Comparison of ENCODE assay signal across 10 cellular contexts in the genomic region with DNA sequence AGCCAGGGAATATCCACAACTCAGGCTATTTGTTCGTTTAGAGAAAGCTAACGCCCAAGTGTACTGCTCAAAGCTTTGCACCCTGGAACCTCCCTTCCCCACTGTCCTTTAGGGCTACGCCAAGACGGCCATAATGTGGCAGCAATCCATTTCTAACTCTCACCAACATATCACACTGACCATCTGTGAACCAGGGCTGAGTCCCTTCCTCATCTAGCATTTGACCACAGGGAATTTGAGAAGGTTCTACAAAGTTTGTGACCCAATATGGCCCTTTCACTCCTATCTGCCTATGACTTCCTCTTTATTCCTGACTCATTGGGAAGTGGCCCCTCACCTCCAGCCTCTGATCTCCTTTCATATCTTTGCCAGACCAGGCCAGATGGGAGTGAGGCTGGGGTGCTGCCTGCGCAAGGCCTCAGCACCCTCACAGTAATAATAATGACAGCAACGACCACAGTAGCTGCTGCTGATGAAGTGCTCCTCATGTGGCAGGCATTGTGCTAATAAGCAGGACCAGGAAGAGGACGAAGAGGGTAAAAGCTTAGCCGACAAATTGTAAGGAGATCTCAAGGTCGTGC. TPM values are rescaled to one million over a fixed set of nuclear protein-coding genes. Genes with fewer than 3 reads are reported as not detected.
A peak's percentile ranks its signal among the peaks of the same experiment; 100 is the strongest.
DNase-seq lines count a peak whose midpoint lies in the region; ATAC-seq and TF ChIP-seq lines count a peak whose summit lies in the region.
"Had no signal": no experiment of that assay in that cellular context is flagged by ENCODE, and none has a peak within 500 bp of the region (broad histone marks: within the 10 kb centered on the region; RNA-seq: fewer than 3 reads in every experiment).

No MANE protein-coding gene starts in this region.

- no peaks in the 10 kb centered on the region for H3K27me3 ChIP-seq in PC-9 (ENCODE audit: insufficient read depth, low read depth)

- H3K79me2 ChIP-seq in PC-9 (ENCODE audit: low read depth) = no peaks in the 10 kb centered on the region

- TF ChIP-seq POLR2A in NB4 (IDR thresholded peaks at IDR 0.05; ENCODE audit: extremely low read depth, insufficient read length) = no peak

- no peaks in the 10 kb centered on the region for H3K36me3 ChIP-seq in PC-9 (ENCODE audit: low read depth)
- H3K36me3 ChIP-seq: HAP-1 had no signal

- peaks cover 27% of the 10 kb centered on the region for H3K4me1 Mint-ChIP-seq in activated naive CD8-positive, alpha-beta T cell treated with anti-CD3 and anti-CD28 coated beads, Interleukin-2, amount 10 ng/mL, durations not matched to agents 7 days and 5 days
- peaks cover 25% of the 10 kb centered on the region for H3K4me1 Mint-ChIP-seq in activated naive CD8-positive, alpha-beta T cell treated with anti-CD3 and anti-CD28 coated beads, Interleukin-2, amount 50 U/mL, for 24 hours
- H3K4me1 Mint-ChIP-seq in memory B cell = peaks cover 10% of the 10 kb centered on the region

- no peaks in the 10 kb centered on the region for H3K9me2 ChIP-seq in PC-9 (ENCODE audit: insufficient read depth)

- no peak for DNase-seq in activated naive CD8-positive, alpha-beta T cell treated with anti-CD3 and anti-CD28 coated beads, Interleukin-2, amount 10 ng/mL, durations not matched to agents 7 days and 5 days
- DNase-seq in activated naive CD8-positive, alpha-beta T cell treated with anti-CD3 and anti-CD28 coated beads, Interleukin-2, amount 50 U/mL, for 24 hours = no peak
- DNase-seq in NB4 (ENCODE audit: low read depth) (peak; percentile 69), UCSD-AML1 (lab: John Stamatoyannopoulos, UW; ENCODE audit: unreplicated experiment) (peak; percentile 34), memory B cell (ENCODE audit: low spot score in 2 of 2) (no peak), PC-9 (no peak)
- DNase-seq in activated naive CD4-positive, alpha-beta T cell treated with Interleukin-2 at 50 U/mL for 16 hours = no peak
- DNase-seq: NCI-H2171 had no signal

- POLR2A ChIA-PET in activated naive CD8-positive, alpha-beta T cell treated with anti-CD3 and anti-CD28 coated beads, Interleukin-2, amount 10 ng/mL, durations not matched to agents 7 days and 5 days (lab: Charles Lee) = interaction anchor here (1.0 to 2.5 kb wide), 7 partner anchors 8 to 269 kb away, joined by 3 to 11 read pairs (median 6); a partner anchor contains a TSS
- POLR2A ChIA-PET in PC-9 (lab: Charles Lee; ENCODE audit: unreplicated experiment) = interaction anchor here (1.0 kb wide), 1 partner anchor 188 kb away, joined by 3 read pairs; no protein-coding TSS in a partner anchor

- peak overlapping the region; percentile 48 for H3K27ac Mint-ChIP-seq in activated naive CD8-positive, alpha-beta T cell treated with anti-CD3 and anti-CD28 coated beads, Interleukin-2, amount 10 ng/mL, durations not matched to agents 7 days and 5 days
- H3K27ac Mint-ChIP-seq in activated naive CD8-positive, alpha-beta T cell treated with anti-CD3 and anti-CD28 coated beads, Interleukin-2, amount 50 U/mL, for 24 hours = no peak overlapping the region
- H3K27ac Mint-ChIP-seq in memory B cell = no peak overlapping the region

- H3K4me3 ChIP-seq in NB4 (ENCODE audit: low read depth, low read length) (no peak overlapping the region), PC-9 (no peak overlapping the region)

- CTCF ChIA-PET in PC-9 (lab: Charles Lee) = interaction anchor here (0.6 to 2.5 kb wide), 7 partner anchors 19 to 302 kb away, joined by 3 to 26 read pairs (median 5); a partner anchor contains a TSS

- no peak overlapping the region for H3K4me3 Mint-ChIP-seq in activated naive CD8-positive, alpha-beta T cell treated with anti-CD3 and anti-CD28 coated beads, Interleukin-2, amount 10 ng/mL, durations not matched to agents 7 days and 5 days
- H3K4me3 Mint-ChIP-seq in activated naive CD8-positive, alpha-beta T cell treated with anti-CD3 and anti-CD28 coated beads, Interleukin-2, amount 50 U/mL, for 24 hours = no peak overlapping the region
- H3K4me3 Mint-ChIP-seq in memory B cell = peak overlapping the region; percentile 14

- H3K9me3 ChIP-seq in PC-9 (ENCODE audit: insufficient read depth, low read depth) = no peaks in the 10 kb centered on the region
- H3K9me3 ChIP-seq: HAP-1 had no signal

- peaks cover 15% of the 10 kb centered on the region for H3K27me3 Mint-ChIP-seq in activated naive CD8-positive, alpha-beta T cell treated with anti-CD3 and anti-CD28 coated beads, Interleukin-2, amount 10 ng/mL, durations not matched to agents 7 days and 5 days
- H3K27me3 Mint-ChIP-seq in activated naive CD8-positive, alpha-beta T cell treated with anti-CD3 and anti-CD28 coated beads, Interleukin-2, amount 50 U/mL, for 24 hours = peaks cover 3% of the 10 kb centered on the region
- H3K27me3 Mint-ChIP-seq in memory B cell = peaks cover 25% of the 10 kb centered on the region

- no peaks in the 10 kb centered on the region for H3K9me3 Mint-ChIP-seq in activated naive CD8-positive, alpha-beta T cell treated with anti-CD3 and anti-CD28 coated beads, Interleukin-2, amount 10 ng/mL, durations not matched to agents 7 days and 5 days
- H3K9me3 Mint-ChIP-seq in activated naive CD8-positive, alpha-beta T cell treated with anti-CD3 and anti-CD28 coated beads, Interleukin-2, amount 50 U/mL, for 24 hours = no peaks in the 10 kb centered on the region
- H3K9me3 Mint-ChIP-seq in memory B cell = no peaks in the 10 kb centered on the region

- H3K27ac ChIP-seq in PC-9 = no peak overlapping the region

- H4K20me1 ChIP-seq in PC-9 (ENCODE audit: insufficient read depth) = no peaks in the 10 kb centered on the region

- intact Hi-C loops in PC-9 (cut with micrococcal nuclease; ENCODE audit: unreplicated experiment) = no loop called here

- H2AFZ ChIP-seq in PC-9 = no peak overlapping the region

- H3F3A ChIP-seq in PC-9 (ENCODE audit: insufficient read depth, low read depth) = peaks cover 26% of the 10 kb centered on the region

- BruUV-seq in PC-9 (replicated peaks; lab: Mats Ljungman, UMichigan) = no TSS peak

- no peaks in the 10 kb centered on the region for H3K36me3 Mint-ChIP-seq in activated naive CD8-positive, alpha-beta T cell treated with anti-CD3 and anti-CD28 coated beads, Interleukin-2, amount 10 ng/mL, durations not matched to agents 7 days and 5 days
- no peaks in the 10 kb centered on the region for H3K36me3 Mint-ChIP-seq in activated naive CD8-positive, alpha-beta T cell treated with anti-CD3 and anti-CD28 coated beads, Interleukin-2, amount 50 U/mL, for 24 hours (ENCODE audit: low read depth)
- no peaks in the 10 kb centered on the region for H3K36me3 Mint-ChIP-seq in memory B cell

- peaks cover 42% of the 10 kb centered on the region for H3K4me1 ChIP-seq in PC-9 (replicated peaks; ENCODE audit: insufficient read depth)

- ATAC-seq in activated naive CD8-positive, alpha-beta T cell treated with anti-CD3 and anti-CD28 coated beads, Interleukin-2, amount 10 ng/mL, durations not matched to agents 7 days and 5 days (ENCODE audit: low read depth) = no peak
- ATAC-seq in activated naive CD8-positive, alpha-beta T cell treated with anti-CD3 and anti-CD28 coated beads, Interleukin-2, amount 50 U/mL, for 24 hours = no peak
- ATAC-seq in memory B cell (ENCODE audit: low read depth) (no peak), GM19463 (IDR thresholded peaks at IDR 0.05; ENCODE audit: unreplicated experiment) (no peak)

- no peak overlapping the region; the same call in 1 of the 2 replicates for H3K4me2 ChIP-seq in PC-9

- TF ChIP-seq CTCF in NB4 (IDR thresholded peaks at IDR 0.05; ENCODE audit: low read depth, low read length) = no peak
- no peak for TF ChIP-seq CTCF in PC-9 (conservative IDR thresholded peaks at IDR 0.05)

RNA-seq across cellular contexts. Expression of a gene that starts 9.3 kb away (rescaled TPM):
- total RNA-seq in activated naive CD8-positive, alpha-beta T cell treated with anti-CD3 and anti-CD28 coated beads, Interleukin-2, amount 10 ng/mL, durations not matched to agents 7 days and 5 days = 10 to 100 TPM; 17.0 to 17.9 TPM
- total RNA-seq in PC-9 (2021) = 25.8 and 28.0 TPM in 2 replicates

RNA-seq across cellular contexts. Expression of a gene that starts 40.2 kb away (rescaled TPM):
- total RNA-seq in activated naive CD8-positive, alpha-beta T cell treated with anti-CD3 and anti-CD28 coated beads, Interleukin-2, amount 10 ng/mL, durations not matched to agents 7 days and 5 days = 10 to 100 TPM; 98.3 to 99.1 TPM
- 36.4 and 36.6 TPM in 2 replicates for total RNA-seq in PC-9 (2021)

RNA-seq across cellular contexts. Expression of a gene that starts 54.6 kb away (rescaled TPM):
- total RNA-seq in activated naive CD8-positive, alpha-beta T cell treated with anti-CD3 and anti-CD28 coated beads, Interleukin-2, amount 10 ng/mL, durations not matched to agents 7 days and 5 days = 10 to 100 TPM; 31.4 to 31.6 TPM
- total RNA-seq in PC-9 (2021) = 3.3 and 5.0 TPM in 2 replicates

RNA-seq across cellular contexts. Expression of a gene that starts 54.7 kb away (rescaled TPM):
- 10 to 100 TPM; 85.8 to 89.6 TPM for total RNA-seq in activated naive CD8-positive, alpha-beta T cell treated with anti-CD3 and anti-CD28 coated beads, Interleukin-2, amount 10 ng/mL, durations not matched to agents 7 days and 5 days
- total RNA-seq in PC-9 (2021) = 76.0 and 87.0 TPM in 2 replicates

Comparison
In these comparisons a context has a peak if more than half of its experiments do, and no peak if none do; other contexts are left out.
1. DNase-seq: peak in NB4 (single experiment) and UCSD-AML1 (single experiment); none in activated naive CD8-positive, alpha-beta T cell treated with anti-CD3 and anti-CD28 coated beads, Interleukin-2, amount 10 ng/mL, durations not matched to agents 7 days and 5 days (single experiment), activated naive CD8-positive, alpha-beta T cell treated with anti-CD3 and anti-CD28 coated beads, Interleukin-2, amount 50 U/mL, for 24 hours (single experiment), memory B cell (0 of 2), activated naive CD4-positive, alpha-beta T cell treated with Interleukin-2 at 50 U/mL for 16 hours (single experiment) and PC-9 (0 of 2).